ENCODE assay signal across 10 cellular contexts in the genomic region with DNA sequence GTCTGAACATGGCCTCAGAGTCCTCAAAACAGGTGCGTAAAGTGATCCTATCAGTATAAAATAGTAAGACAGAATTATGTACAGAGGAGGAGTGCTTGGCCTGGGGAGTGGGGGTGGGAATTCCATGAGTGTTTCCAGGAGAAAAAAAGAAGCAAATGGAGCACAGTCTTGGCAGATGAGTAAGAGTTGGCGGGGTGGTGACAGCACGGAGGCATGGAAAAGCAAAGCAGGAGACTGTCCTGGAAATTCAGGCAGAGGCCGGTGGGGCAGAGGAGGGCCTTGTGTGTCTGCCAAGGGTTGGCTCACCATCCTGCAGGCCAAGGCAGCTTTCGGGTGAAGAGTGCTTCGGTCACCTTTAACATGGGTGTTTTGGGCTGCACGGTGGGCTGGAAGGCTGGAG.
A peak's percentile ranks its signal among the peaks of the same experiment; 100 is the strongest.
DNase-seq lines count a peak whose midpoint lies in the region; ATAC-seq, FAIRE-seq and TF ChIP-seq lines count a peak whose summit lies in the region.
"Had no signal": no experiment of that assay in that cellular context is flagged by ENCODE, and none has a peak within 500 bp of the region (broad histone marks: within the 10 kb centered on the region; RNA-seq: fewer than 3 reads in every experiment).

No MANE protein-coding gene starts in this region.

- TF ChIP-seq CTCF in keratinocyte (optimal IDR thresholded peaks at IDR 0.05 in 1 of 3, IDR thresholded peaks at IDR 0.05 in 1 of 3, conservative IDR thresholded peaks at IDR 0.05 in 1 of 3; ENCODE audit: extremely low read depth in 1 of 3, insufficient read depth in 2 of 3, low read length in 3 of 3) = no peak
- TF ChIP-seq CTCF in stomach (IDR thresholded peaks at IDR 0.05) = no peak
- TF ChIP-seq CTCF in CD8-positive, alpha-beta T cell (IDR thresholded peaks at IDR 0.05) = no peak

- H2AFZ ChIP-seq in keratinocyte (ENCODE audit: control insufficient read depth, low read length) = no peak overlapping the region

- H3K27ac ChIP-seq in caudate nucleus (ENCODE audit: low read depth, low read length) (peak overlapping the region; percentile 50), keratinocyte (ENCODE audit: control insufficient read depth, insufficient read depth, low read length) (peak overlapping the region; percentile 66), stomach (peak overlapping the region in 4 of 5 donors; percentile 77 to 89 (median 79))
- H3K27ac ChIP-seq in CD8-positive, alpha-beta T cell (ENCODE audit: low read depth, low read length) = no peak overlapping the region

- H3K4me3 ChIP-seq in keratinocyte (ENCODE audit: control insufficient read depth in 2 of 3, extremely low read depth in 1 of 3, insufficient read depth in 2 of 3, low read depth in 1 of 3, low read length in 3 of 3) (no peak overlapping the region), stomach (no peak overlapping the region)
- no peak overlapping the region for H3K4me3 ChIP-seq in CD8-positive, alpha-beta T cell (ENCODE audit: low read depth, low read length)

- no peaks in the 10 kb centered on the region for H3K4me1 Mint-ChIP-seq in activated naive CD4-positive, alpha-beta T cell treated with anti-CD3 and anti-CD28 coated beads, Interleukin-2, amount 10 ng/mL, durations not matched to agents 7 days and 5 days
- no peaks in the 10 kb centered on the region for H3K4me1 Mint-ChIP-seq in CD8-positive, alpha-beta T cell (ENCODE audit: low read depth)

- H3K9me3 ChIP-seq in keratinocyte (ENCODE audit: control insufficient read depth, low read depth, low read length) (no peaks in the 10 kb centered on the region), stomach (no peaks in the 10 kb centered on the region)
- no peaks in the 10 kb centered on the region for H3K9me3 ChIP-seq in CD8-positive, alpha-beta T cell (ENCODE audit: low read length)

- H3K79me2 ChIP-seq in keratinocyte (ENCODE audit: control insufficient read depth, insufficient read depth, low read length) = no peaks in the 10 kb centered on the region

- POLR2A ChIA-PET in CD8-positive, alpha-beta T cell (lab: Charles Lee) = no interaction called here

- CTCF ChIA-PET in activated naive CD4-positive, alpha-beta T cell treated with anti-CD3 and anti-CD28 coated beads, Interleukin-2, amount 10 ng/mL, durations not matched to agents 7 days and 5 days (lab: Charles Lee) = no interaction called here
- CTCF ChIA-PET in CD8-positive, alpha-beta T cell (lab: Charles Lee) = interaction anchor here (0.6 kb wide), 1 partner anchor 49 kb away, joined by 3 read pairs; no protein-coding TSS in a partner anchor

- peaks cover 45% of the 10 kb centered on the region for H3K27me3 Mint-ChIP-seq in activated naive CD4-positive, alpha-beta T cell treated with anti-CD3 and anti-CD28 coated beads, Interleukin-2, amount 10 ng/mL, durations not matched to agents 7 days and 5 days
- no peaks in the 10 kb centered on the region for H3K27me3 Mint-ChIP-seq in CD8-positive, alpha-beta T cell (ENCODE audit: low read depth)
- H3K27me3 Mint-ChIP-seq: activated T-cell treated with anti-CD3 and anti-CD28 coated beads, Interleukin-2, amount 50 U/mL, for 24 hours had no signal

- H3K9ac ChIP-seq in keratinocyte (ENCODE audit: control insufficient read depth, extremely low read depth, insufficient read depth, low read length) = peak overlapping the region; percentile 41

- H3K36me3 Mint-ChIP-seq in activated naive CD4-positive, alpha-beta T cell treated with anti-CD3 and anti-CD28 coated beads, Interleukin-2, amount 10 ng/mL, durations not matched to agents 7 days and 5 days = no peaks in the 10 kb centered on the region
- H3K36me3 Mint-ChIP-seq in CD8-positive, alpha-beta T cell = no peaks in the 10 kb centered on the region

- no peaks in the 10 kb centered on the region for H3K36me3 ChIP-seq in keratinocyte (ENCODE audit: control insufficient read depth in 2 of 2, extremely low read depth in 1 of 2, insufficient read depth in 2 of 2, low read length in 2 of 2)
- H3K36me3 ChIP-seq in stomach = no peaks in the 10 kb centered on the region
- H3K36me3 ChIP-seq in CD8-positive, alpha-beta T cell (ENCODE audit: insufficient read depth, low read length) = no peaks in the 10 kb centered on the region

- H4K20me1 ChIP-seq in keratinocyte (ENCODE audit: control insufficient read depth, extremely low read depth, insufficient read depth, low read length) = no peaks in the 10 kb centered on the region

- DNase-seq in H54 (ENCODE audit: insufficient read length, low spot score) (peak; percentile 59), caudate nucleus (lab: John Stamatoyannopoulos, UW) (peak in 22 of 61 donors; percentile 8 to 64 (median 18)), keratinocyte (ENCODE audit: low read depth, low spot score) (no peak), stomach (no peak)
- DNase-seq in activated CD4-positive, CD25-positive, alpha-beta regulatory T cell treated with anti-CD3 and anti-CD28 coated beads, Interleukin-2, amount 50 U/mL, for 72 hours = no peak
- DNase-seq in activated naive CD4-positive, alpha-beta T cell treated with anti-CD3 and anti-CD28 coated beads, Interleukin-2, amount 10 ng/mL, durations not matched to agents 7 days and 5 days = no peak
- DNase-seq in CD8-positive, alpha-beta T cell = no peak
- DNase-seq: activated T-cell treated with anti-CD3 and anti-CD28 coated beads, Interleukin-2, amount 50 U/mL, for 24 hours; DMS 273 treated with DMSO at 0.1 percent for 48 hours had no signal

- H3K4me1 ChIP-seq in keratinocyte (ENCODE audit: control insufficient read depth, extremely low read depth, insufficient read depth, low read length) (peaks cover 38% of the 10 kb centered on the region), stomach (peaks cover 25 to 53% (median 40%) of the 10 kb centered on the region in 4 donors)
- no peaks in the 10 kb centered on the region for H3K4me1 ChIP-seq in CD8-positive, alpha-beta T cell (ENCODE audit: insufficient read depth, low read length)

- H3K4me3 Mint-ChIP-seq in activated naive CD4-positive, alpha-beta T cell treated with anti-CD3 and anti-CD28 coated beads, Interleukin-2, amount 10 ng/mL, durations not matched to agents 7 days and 5 days = no peak overlapping the region
- no peak overlapping the region for H3K4me3 Mint-ChIP-seq in CD8-positive, alpha-beta T cell
- H3K4me3 Mint-ChIP-seq: activated T-cell treated with anti-CD3 and anti-CD28 coated beads, Interleukin-2, amount 50 U/mL, for 24 hours had no signal

- no peaks in the 10 kb centered on the region for H3K9me3 Mint-ChIP-seq in activated naive CD4-positive, alpha-beta T cell treated with anti-CD3 and anti-CD28 coated beads, Interleukin-2, amount 10 ng/mL, durations not matched to agents 7 days and 5 days
- H3K9me3 Mint-ChIP-seq in CD8-positive, alpha-beta T cell = no peaks in the 10 kb centered on the region
- H3K9me3 Mint-ChIP-seq: activated T-cell treated with anti-CD3 and anti-CD28 coated beads, Interleukin-2, amount 50 U/mL, for 24 hours had no signal

- dilution Hi-C loops in keratinocyte (cut with MboI; ENCODE audit: extremely low pct_ligation_motif_present, low sequenced_read_pairs) = no loop called here

- FAIRE-seq in H54 (lab: Jason Lieb, UNC) = no peak
- FAIRE-seq in keratinocyte (lab: Jason Lieb, UNC) = peak; percentile 65

- H3K9me1 ChIP-seq in keratinocyte (ENCODE audit: control insufficient read depth, extremely low read depth, insufficient read depth, low read length) = peaks cover 4% of the 10 kb centered on the region

- intact Hi-C loops in stomach (cut with DNase I; ENCODE audit: low total_unique reads) = no loop called here
- intact Hi-C loops in CD8-positive, alpha-beta T cell (cut with DNase I, micrococcal nuclease) = no loop called here

- peak overlapping the region; percentile 73 for H3K4me2 ChIP-seq in keratinocyte (ENCODE audit: control insufficient read depth, extremely low read depth, insufficient read depth, low read depth, low read length)

- no peak overlapping the region for H3K27ac Mint-ChIP-seq in activated naive CD4-positive, alpha-beta T cell treated with anti-CD3 and anti-CD28 coated beads, Interleukin-2, amount 10 ng/mL, durations not matched to agents 7 days and 5 days
- no peak overlapping the region for H3K27ac Mint-ChIP-seq in CD8-positive, alpha-beta T cell
- H3K27ac Mint-ChIP-seq: activated T-cell treated with anti-CD3 and anti-CD28 coated beads, Interleukin-2, amount 50 U/mL, for 24 hours had no signal

- no peak for ATAC-seq in GM21390 (IDR thresholded peaks at IDR 0.05; ENCODE audit: unreplicated experiment)
- no peak for ATAC-seq in CD8-positive, alpha-beta T cell

- TF ChIP-seq POLR2A in H54 (IDR thresholded peaks at IDR 0.05; ENCODE audit: low read depth, low read length) (peak; percentile 34), stomach (IDR thresholded peaks at IDR 0.05) (no peak)

- WGBS in stomach, 5 donors = 74 to 90% (median 80%) methylated on average over 7 of the region's 7 CpGs

- TF ChIP-seq EP300 in stomach (IDR thresholded peaks at IDR 0.05) = no peak

- H3K27me3 ChIP-seq in keratinocyte (ENCODE audit: control insufficient read depth, extremely low read depth, insufficient read depth, low read length) (no peaks in the 10 kb centered on the region), stomach (no peaks in the 10 kb centered on the region)
- H3K27me3 ChIP-seq in CD8-positive, alpha-beta T cell (ENCODE audit: insufficient read depth, low read length) = no peaks in the 10 kb centered on the region
